ENCODE assay signal across 1 cellular context in genomic region chr9:136481558-136481957, GRCh38.
TF ChIP-seq lines count a peak whose summit lies in the region.

No MANE protein-coding gene starts in this region.

TF ChIP-seq in HEK293, 187 proteins besides CTCF, POLR2A, EP300 and RAD21 (continued from another document):
- TF ChIP-seq ZNF2 (tag by site-specific recombination; IDR thresholded peaks at IDR 0.05) = no peak
